22 cellular contexts compared by ENCODE assay signal in the genomic region with DNA sequence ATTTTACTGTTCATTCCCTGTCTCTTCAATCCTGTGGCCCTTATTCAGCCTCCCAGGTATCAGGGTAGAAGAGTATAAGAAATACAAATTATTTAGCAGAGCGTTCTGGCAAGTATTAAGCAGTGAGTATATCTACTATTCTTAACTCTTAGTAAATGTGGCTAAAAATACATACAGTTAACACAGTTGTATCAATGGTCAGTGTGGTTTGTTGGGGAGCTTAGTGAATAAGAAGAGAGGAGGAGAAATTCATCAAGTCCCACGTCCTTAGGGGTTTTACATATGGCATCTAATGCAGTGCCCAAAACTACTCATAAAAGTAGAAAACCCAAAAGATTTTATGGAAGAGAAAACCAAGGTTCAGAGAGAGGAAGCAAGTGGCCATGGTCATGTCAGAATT.
"Had no signal": no experiment of that assay in that cellular context is flagged by ENCODE, and none has a peak within 500 bp of the region (broad histone marks: within the 10 kb centered on the region; RNA-seq: fewer than 3 reads in every experiment).

No MANE protein-coding gene starts in this region.

- H3K4me1 ChIP-seq: colonic mucosa, esophagus squamous epithelium, gastrocnemius medialis, left lung, lower lobe of right lung had no signal

- ATAC-seq: effector memory CD8-positive, alpha-beta T cell; esophagus mucosa; gastrocnemius medialis; heart right ventricle; left cardiac atrium; left lung; lower lobe of right lung; naive thymus-derived CD4-positive, alpha-beta T cell had no signal

- H3K27ac ChIP-seq: colonic mucosa, epithelial cell of prostate, esophagus squamous epithelium, gastrocnemius medialis, heart right ventricle, left lung, lower lobe of right lung had no signal

- H3K36me3 ChIP-seq: colonic mucosa, esophagus squamous epithelium, gastrocnemius medialis, heart right ventricle, left lung, lower lobe of right lung had no signal

- H3K27me3 ChIP-seq: colonic mucosa, esophagus squamous epithelium, gastrocnemius medialis, heart right ventricle, left lung had no signal

- DNase-seq: colonic mucosa; cortex of kidney; effector CD8-positive, alpha-beta T cell; effector memory CD8-positive, alpha-beta T cell; endodermal cell; erythroblast; esophagus squamous epithelium; foreskin fibroblast; foreskin melanocyte; gastrocnemius medialis; glutamatergic neuron; head of caudate nucleus; heart right ventricle; hippocampal formation; left cardiac atrium; left lung; lower lobe of right lung; mesenchymal stem cell; midbrain; naive thymus-derived CD4-positive, alpha-beta T cell had no signal

- H3K4me3 ChIP-seq: colonic mucosa, esophagus squamous epithelium, gastrocnemius medialis, heart right ventricle, left lung, lower lobe of right lung had no signal

- H3K9me3 ChIP-seq: colonic mucosa, esophagus squamous epithelium had no signal
